2 cellular contexts compared by ENCODE assay signal in genomic region chr22:18544563-18544962, GRCh38. TPM values are rescaled to one million over a fixed set of nuclear protein-coding genes. Genes with fewer than 3 reads are reported as not detected.
"Had no signal": no experiment of that assay in that cellular context is flagged by ENCODE, and none has a peak within 500 bp of the region (broad histone marks: within the 10 kb centered on the region; RNA-seq: fewer than 3 reads in every experiment).

No MANE protein-coding gene starts in this region.

RNA-seq across cellular contexts. Expression of gene GGTLC3, which starts 26.6 kb away (rescaled TPM):
- total RNA-seq: G401, GM12878 had no signal
- polyA plus RNA-seq: GM12878 had no signal
